Comparison of ENCODE assay signal across 8 cellular contexts in the genomic region with DNA sequence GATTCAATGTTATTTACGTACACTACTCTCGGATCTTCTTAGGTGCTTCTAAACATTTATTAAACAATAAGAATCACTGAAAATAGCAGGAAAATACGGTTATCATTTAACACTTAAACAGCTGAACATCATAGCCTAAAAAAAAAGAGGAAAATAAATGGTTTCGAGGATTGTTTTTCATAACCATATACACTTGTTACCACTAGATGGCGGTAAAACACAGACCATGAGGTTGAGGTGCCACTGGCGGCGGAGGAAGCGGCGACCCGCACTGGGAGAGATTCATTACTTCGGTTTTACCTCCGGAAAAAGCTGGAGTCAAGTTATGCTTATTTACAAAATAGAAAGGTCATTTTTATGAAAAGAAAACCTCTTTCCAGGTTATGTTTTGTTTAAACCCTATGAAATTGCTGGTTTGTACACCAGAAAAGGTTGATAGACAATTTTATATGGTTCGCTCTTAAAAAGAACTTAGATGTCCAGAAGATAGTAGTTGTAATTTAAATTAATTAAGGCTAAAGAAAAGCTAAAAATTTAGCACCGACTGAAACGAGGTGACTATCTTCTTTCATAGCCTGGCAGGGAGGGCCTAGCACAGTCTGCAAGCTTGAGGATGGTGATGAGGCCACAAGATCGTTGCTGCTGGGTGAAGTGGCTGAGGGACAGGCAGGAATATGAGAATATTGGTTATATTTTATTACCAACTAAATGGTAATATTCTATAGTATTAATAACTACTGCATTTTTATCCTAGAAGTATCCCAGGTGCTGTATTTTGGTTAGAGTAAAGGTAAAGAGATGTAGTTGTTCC.
A peak's percentile ranks its signal among the peaks of the same experiment; 100 is the strongest.
DNase-seq lines count a peak whose midpoint lies in the region; ATAC-seq and TF ChIP-seq lines count a peak whose summit lies in the region.

No MANE protein-coding gene starts in this region.

- no peak overlapping the region for H3K4me3 ChIP-seq in GM12865 (ENCODE audit: low read depth, low read length)
- peak overlapping the region; percentile 34 for H3K4me3 ChIP-seq in WERI-Rb-1 (ENCODE audit: low read depth, low read length)
- H3K4me3 ChIP-seq in breast epithelium, result peak overlapping the region; percentile 4 to 39 (median 14)

- peak; percentile 60 for TF ChIP-seq CTCF in GM12865 (IDR thresholded peaks at IDR 0.05; ENCODE audit: insufficient read depth, low read depth, low read length, missing control alignments)
- peak; percentile 39; the same call in 1 of the 2 replicates for TF ChIP-seq CTCF in WERI-Rb-1 (IDR thresholded peaks at IDR 0.05; ENCODE audit: low read depth, low read length)
- TF ChIP-seq CTCF in breast epithelium (IDR thresholded peaks at IDR 0.05), result peak in 2 of 3 donors; percentile 79 to 87

- no peaks in the 10 kb centered on the region for H3K36me3 ChIP-seq in WERI-Rb-1
- no peaks in the 10 kb centered on the region for H3K36me3 ChIP-seq in breast epithelium

- no peaks in the 10 kb centered on the region for H3K4me1 ChIP-seq in breast epithelium

- TF ChIP-seq POLR2A in breast epithelium (IDR thresholded peaks at IDR 0.05), result no peak

- intact Hi-C loops in breast epithelium (cut with DNase I; ENCODE audit: low total_unique reads), result no loop called here

- ATAC-seq in HG02798 (IDR thresholded peaks at IDR 0.05; ENCODE audit: poor library complexity, unreplicated experiment), result peak; percentile 79

- H3K27ac ChIP-seq in WERI-Rb-1, result no peak overlapping the region
- no peak overlapping the region for H3K27ac ChIP-seq in breast epithelium

- H3K27me3 ChIP-seq in WERI-Rb-1 (ENCODE audit: insufficient read depth, low read depth, severe bottlenecking) (no peaks in the 10 kb centered on the region), breast epithelium (no peaks in the 10 kb centered on the region)

- DNase-seq in GM12865 (ENCODE audit: low read depth) (peak; percentile 71), NCI-H2107 treated with DMSO at 0.1 percent for 48 hours (lab: John Stamatoyannopoulos, UW; ENCODE audit: unreplicated experiment) (peak; percentile 47), WERI-Rb-1 (peak; percentile 70), breast epithelium (ENCODE audit: low spot score in 2 of 2) (peak; percentile 28 to 56), inferior parietal cortex (ENCODE audit: extremely low spot score) (peak; percentile 86), NCI-H526 treated with DMSO at 0.1 percent for 48 hours (lab: John Stamatoyannopoulos, UW) (no peak)
- DNase-seq in stimulated activated CD4-positive, alpha-beta T cell treated with anti-CD3 and anti-CD28 coated beads, Interleukin-12 subunit alpha, Interleukin-12 subunit beta, amount 100 ng/mL, for 48 hours (ENCODE audit: low read depth in 2 of 3, low spot score in 1 of 3), result peak; percentile 32 to 49 (median 36)

- H3K9me3 ChIP-seq in WERI-Rb-1 (ENCODE audit: severe bottlenecking) (no peaks in the 10 kb centered on the region), breast epithelium (no peaks in the 10 kb centered on the region)
